In the genomic region with DNA sequence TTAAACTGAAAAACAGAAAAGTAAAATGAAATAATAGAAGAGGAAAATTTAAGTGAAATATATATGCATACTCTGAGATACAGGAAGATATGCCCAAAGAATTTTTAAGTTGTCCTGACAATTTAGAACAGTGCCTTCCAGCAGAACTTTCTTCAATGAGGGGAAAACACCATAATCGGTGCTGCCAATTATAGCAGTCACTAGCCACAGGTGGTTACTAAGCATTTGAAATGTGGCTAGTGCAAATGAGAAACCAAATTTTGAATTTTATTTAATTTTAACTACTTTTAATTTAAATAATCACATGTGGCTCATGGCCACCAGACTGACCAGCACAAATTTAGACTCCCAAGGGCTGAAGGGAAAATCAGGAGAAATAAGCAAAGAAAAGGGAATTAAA, we compare ENCODE assay signal across 28 cellular contexts.
"Had no signal": no experiment of that assay in that cellular context is flagged by ENCODE, and none has a peak within 500 bp of the region (broad histone marks: within the 10 kb centered on the region; RNA-seq: fewer than 3 reads in every experiment).

No MANE protein-coding gene starts in this region.

- H3K4me1 Mint-ChIP-seq: mesothelial cell of epicardium; naive B cell; stimulated activated naive B cell treated with anti-CD40 and anti-IgM and Interleukin-4, amounts not matched to agents 10 μg/mL and 1 μg/mL and 100 μg/mL, for 72 hours had no signal

- H3K27me3 Mint-ChIP-seq: naive B cell; progenitor cell of endocrine pancreas; stimulated activated naive B cell treated with anti-CD40 and anti-IgM and Interleukin-4, amounts not matched to agents 10 μg/mL and 1 μg/mL and 100 μg/mL, for 72 hours had no signal

- H3K4me2 ChIP-seq: hepatocyte had no signal

- H3K4me3 ChIP-seq: hepatocyte, left lung, lower lobe of right lung, ovary, skin epidermis, stomach, testis, thyroid gland, transverse colon, upper lobe of left lung, vagina had no signal

- ATAC-seq: left colon; left lung; lower lobe of right lung; right cardiac atrium; sciatic nerve; stimulated activated naive B cell treated with anti-CD40 and anti-IgM and Interleukin-4, amounts not matched to agents 10 μg/mL and 1 μg/mL and 100 μg/mL, for 72 hours; stimulated activated naive CD8-positive, alpha-beta T cell treated with anti-CD3 and anti-CD28 coated beads, Interleukin-15, Interleukin-2, amounts not matched to agents 100 U/mL and 50 U/mL, for 24 hours had no signal

- DNase-seq: left colon; left lung; lower lobe of right lung; mammary epithelial cell; mesenchymal stem cell; naive B cell; natural killer cell; ovary; retina; right cardiac atrium; stimulated activated CD4-positive, alpha-beta T cell treated with anti-CD3 and anti-CD28 coated beads, Interleukin-12 subunit alpha, Interleukin-12 subunit beta, amount 100 ng/mL, for 4 hours; stimulated activated CD4-positive, alpha-beta T cell treated with anti-CD3 and anti-CD28 coated beads, Interleukin-15, amount 100 ng/mL, for 24 hours; stimulated activated CD4-positive, alpha-beta T cell treated with anti-CD3 and anti-CD28 coated beads, Interleukin-2, amount 100 ng/mL, for 24 hours; stimulated activated CD4-positive, alpha-beta T cell treated with anti-CD3 and anti-CD28 coated beads, Interleukin-4, amount 100 ng/mL, for 1 hour; stimulated activated naive B cell treated with anti-CD40 and anti-IgM and Interleukin-4, amounts not matched to agents 10 μg/mL and 1 μg/mL and 100 μg/mL, for 72 hours; stimulated activated naive CD8-positive, alpha-beta T cell treated with anti-CD3 and anti-CD28 coated beads, Interleukin-15, Interleukin-2, amounts not matched to agents 100 U/mL and 50 U/mL, for 24 hours; stomach; testis; thyroid gland; transverse colon; upper lobe of left lung had no signal

- H3K27ac Mint-ChIP-seq: mesothelial cell of epicardium; naive B cell; progenitor cell of endocrine pancreas; stimulated activated naive B cell treated with anti-CD40 and anti-IgM and Interleukin-4, amounts not matched to agents 10 μg/mL and 1 μg/mL and 100 μg/mL, for 72 hours had no signal

- H3K9me3 ChIP-seq: left lung, lower lobe of right lung, ovary, stomach, testis, thyroid gland, transverse colon, upper lobe of left lung, vagina had no signal

- H3K9me3 Mint-ChIP-seq: mesothelial cell of epicardium, natural killer cell had no signal

- H3K4me3 Mint-ChIP-seq: mesothelial cell of epicardium; naive B cell; natural killer cell; stimulated activated naive B cell treated with anti-CD40 and anti-IgM and Interleukin-4, amounts not matched to agents 10 μg/mL and 1 μg/mL and 100 μg/mL, for 72 hours had no signal

- H3K4me1 ChIP-seq: lower lobe of right lung, testis, thyroid gland, upper lobe of left lung, vagina had no signal

- H3K36me3 ChIP-seq: ovary, thyroid gland, vagina had no signal

- H2AFZ ChIP-seq: hepatocyte had no signal

- FAIRE-seq: keratinocyte had no signal

- H3K36me3 Mint-ChIP-seq: naive B cell, natural killer cell had no signal

- H3K27ac ChIP-seq: hepatocyte, left lung, lower lobe of right lung, ovary, skin epidermis, stomach, testis, thyroid gland, transverse colon, upper lobe of left lung, vagina had no signal

- H3K27me3 ChIP-seq: hepatocyte, left lung, ovary, stomach, testis, thyroid gland, transverse colon, upper lobe of left lung, vagina had no signal
